ENCODE assay signal across 8 cellular contexts in genomic region chr19:11560404-11560988, GRCh38. TPM values are rescaled to one million over a fixed set of nuclear protein-coding genes. Genes with fewer than 3 reads are reported as not detected.
DNase-seq lines count a peak whose midpoint lies in the region; ATAC-seq, FAIRE-seq and TF ChIP-seq lines count a peak whose summit lies in the region.

No MANE protein-coding gene starts in this region.

- TF ChIP-seq CTCF in D721Med (IDR thresholded peaks at IDR 0.05; ENCODE audit: insufficient read depth, missing control alignments) (peak; percentile 67), chondrocyte (IDR thresholded peaks at IDR 0.05) (peak; percentile 83), liver (IDR thresholded peaks at IDR 0.05; ENCODE audit: low read depth, low read length, missing input control) (peak; percentile 65)

- no peak overlapping the region for H3K9ac ChIP-seq in liver (ENCODE audit: low read depth in 1 of 2, low read length in 2 of 2)

- no peak overlapping the region for H3K27ac Mint-ChIP-seq in chondrocyte (ENCODE audit: unreplicated experiment)
- H3K27ac Mint-ChIP-seq in stimulated activated memory B cell treated with anti-CD40 and anti-IgM and Interleukin-4, amounts not matched to agents 10 μg/mL and 1 μg/mL and 100 μg/mL, for 72 hours = peak overlapping the region; percentile 86

- no peak overlapping the region for H3K27ac ChIP-seq in liver (ENCODE audit: low read depth in 1 of 2, low read length in 2 of 2)

- H3K27me3 ChIP-seq in liver (ENCODE audit: control insufficient read depth in 4 of 4, insufficient read depth in 4 of 4, low read length in 3 of 4) = no peaks in the 10 kb centered on the region

- peak; percentile 78 to 83 for TF ChIP-seq RAD21 in liver (IDR thresholded peaks at IDR 0.05)

- ATAC-seq in GM21367 (IDR thresholded peaks at IDR 0.05; ENCODE audit: unreplicated experiment) = peak; percentile 34
- ATAC-seq in stimulated activated memory B cell treated with anti-CD40 and anti-IgM and Interleukin-4, amounts not matched to agents 10 μg/mL and 1 μg/mL and 100 μg/mL, for 72 hours = peak; percentile 83
- ATAC-seq in HG02870 (IDR thresholded peaks at IDR 0.05; ENCODE audit: unreplicated experiment) = no peak

- peaks cover 4 to 23% (median 14%) of the 10 kb centered on the region in 4 donors for H3K4me1 ChIP-seq in liver (ENCODE audit: control insufficient read depth in 4 of 4, insufficient read depth in 4 of 4, low read length in 3 of 4)

- FAIRE-seq in D721Med (lab: Jason Lieb, UNC) = no peak

- no peaks in the 10 kb centered on the region for H3K9me3 Mint-ChIP-seq in chondrocyte (ENCODE audit: low read depth)
- no peaks in the 10 kb centered on the region for H3K9me3 Mint-ChIP-seq in stimulated activated memory B cell treated with anti-CD40 and anti-IgM and Interleukin-4, amounts not matched to agents 10 μg/mL and 1 μg/mL and 100 μg/mL, for 72 hours

- H3K4me1 Mint-ChIP-seq in chondrocyte (ENCODE audit: low read depth) = peaks cover 30% of the 10 kb centered on the region
- H3K4me1 Mint-ChIP-seq in stimulated activated memory B cell treated with anti-CD40 and anti-IgM and Interleukin-4, amounts not matched to agents 10 μg/mL and 1 μg/mL and 100 μg/mL, for 72 hours = peaks cover 70% of the 10 kb centered on the region

- H3K9me3 ChIP-seq in liver (ENCODE audit: control insufficient read depth in 4 of 4, low read length in 3 of 4) = no peaks in the 10 kb centered on the region

- H3K36me3 ChIP-seq in liver (ENCODE audit: control insufficient read depth in 4 of 4, insufficient read depth in 3 of 4, low read depth in 1 of 4, low read length in 3 of 4) = peaks cover 0 to 4% (median 0%) of the 10 kb centered on the region in 4 donors

- no peaks in the 10 kb centered on the region for H3K27me3 Mint-ChIP-seq in chondrocyte (ENCODE audit: low read depth)
- H3K27me3 Mint-ChIP-seq in stimulated activated memory B cell treated with anti-CD40 and anti-IgM and Interleukin-4, amounts not matched to agents 10 μg/mL and 1 μg/mL and 100 μg/mL, for 72 hours = no peaks in the 10 kb centered on the region

- H3K36me3 Mint-ChIP-seq in chondrocyte (ENCODE audit: low read depth) = peaks cover 2% of the 10 kb centered on the region
- H3K36me3 Mint-ChIP-seq in stimulated activated memory B cell treated with anti-CD40 and anti-IgM and Interleukin-4, amounts not matched to agents 10 μg/mL and 1 μg/mL and 100 μg/mL, for 72 hours = peaks cover 15% of the 10 kb centered on the region

- no peak overlapping the region for H3K4me3 ChIP-seq in liver (ENCODE audit: low read depth in 1 of 3, low read length in 3 of 3)

- 26% methylated on average over 9 of the region's 9 CpGs for WGBS in liver

- H3K4me3 Mint-ChIP-seq in chondrocyte (ENCODE audit: unreplicated experiment) = peak overlapping the region; percentile 61
- peak overlapping the region; percentile 88 for H3K4me3 Mint-ChIP-seq in stimulated activated memory B cell treated with anti-CD40 and anti-IgM and Interleukin-4, amounts not matched to agents 10 μg/mL and 1 μg/mL and 100 μg/mL, for 72 hours

- DNase-seq in D721Med (ENCODE audit: insufficient read length, low spot score) = no peak
- peak; percentile 82 for DNase-seq in NCI-H1694 (lab: John Stamatoyannopoulos, UW)
- DNase-seq in T1000 (lab: John Stamatoyannopoulos, UW) = peak; percentile 47
- no peak for DNase-seq in chondrocyte (ENCODE audit: low spot score)

TF ChIP-seq in liver, 16 proteins besides CTCF, POLR2A, EP300 and RAD21:
- TF ChIP-seq GABPA (IDR thresholded peaks at IDR 0.05 in 1 of 2, conservative IDR thresholded peaks at IDR 0.05 in 1 of 2) (no peak), FOXA1 (IDR thresholded peaks at IDR 0.05) (no peak)

RNA-seq across cellular contexts. Expression of gene ELOF1, which starts 1.5 kb away (rescaled TPM):
- total RNA-seq in chondrocyte (36.2 to 43.8 TPM (median 37.7 TPM) in 3 replicates), liver (10 to 100 TPM; 11.1 to 15.5 TPM)
- 10 to 100 TPM; 32.5 to 37.9 TPM for polyA plus RNA-seq in liver

RNA-seq across cellular contexts. Expression of gene ACP5, which starts 16.9 kb away (rescaled TPM):
- total RNA-seq in chondrocyte (0.45 TPM in 1 of 3 replicates, not detected in the others), liver (10 to 100 TPM; 20.7 to 30.5 TPM)
- polyA plus RNA-seq in liver = 10 to 100 TPM; 18.6 to 26.9 TPM

RNA-seq across cellular contexts. Expression of gene CNN1, which starts 21.8 kb away (rescaled TPM):
- total RNA-seq in chondrocyte (20.1 to 213 TPM (median 199 TPM) in 3 replicates), liver (1 to 10 TPM in 1 of 2 donors, under 1 TPM in 1; 0.09 to 5.9 TPM)
- 1 to 10 TPM in 1 of 2 donors, under 1 TPM in 1; 0.29 to 4.1 TPM for polyA plus RNA-seq in liver

RNA-seq across cellular contexts. Expression of gene ECSIT, which starts 31.6 kb away (rescaled TPM):
- 20.3 to 27.9 TPM (median 20.5 TPM) in 3 replicates for total RNA-seq in chondrocyte
- 10 to 100 TPM; 20.5 to 34.9 TPM for total RNA-seq in liver
- 10 to 100 TPM; 27.2 to 37.4 TPM for polyA plus RNA-seq in liver

RNA-seq across cellular contexts. Expression of gene ZNF627, which starts 36.8 kb away (rescaled TPM):
- 13.0 to 14.2 TPM (median 13.6 TPM) in 3 replicates for total RNA-seq in chondrocyte
- 1 to 10 TPM; 7.6 to 9.6 TPM for total RNA-seq in liver
- 1 to 10 TPM; 3.2 to 3.3 TPM for polyA plus RNA-seq in liver

Comparison
In these comparisons a context has a peak if more than half of its experiments do, and no peak if none do; other contexts are left out.
1. DNase-seq: peak in NCI-H1694 (single experiment) and T1000 (single experiment); none in D721Med (single experiment) and chondrocyte (single experiment).
2. RNA of gene ACP5, which starts 16.9 kb away (total RNA-seq): 20.7 to 30.5 TPM in liver; 0.45 TPM in chondrocyte; every median in the first group is over 10 times any median in the second.
3. Peak in every context shown above with its lines, with median percentiles within 50 percentile points of each other: CTCF ChIP-seq.